Comparison of ENCODE assay signal across 19 cellular contexts in the genomic region with DNA sequence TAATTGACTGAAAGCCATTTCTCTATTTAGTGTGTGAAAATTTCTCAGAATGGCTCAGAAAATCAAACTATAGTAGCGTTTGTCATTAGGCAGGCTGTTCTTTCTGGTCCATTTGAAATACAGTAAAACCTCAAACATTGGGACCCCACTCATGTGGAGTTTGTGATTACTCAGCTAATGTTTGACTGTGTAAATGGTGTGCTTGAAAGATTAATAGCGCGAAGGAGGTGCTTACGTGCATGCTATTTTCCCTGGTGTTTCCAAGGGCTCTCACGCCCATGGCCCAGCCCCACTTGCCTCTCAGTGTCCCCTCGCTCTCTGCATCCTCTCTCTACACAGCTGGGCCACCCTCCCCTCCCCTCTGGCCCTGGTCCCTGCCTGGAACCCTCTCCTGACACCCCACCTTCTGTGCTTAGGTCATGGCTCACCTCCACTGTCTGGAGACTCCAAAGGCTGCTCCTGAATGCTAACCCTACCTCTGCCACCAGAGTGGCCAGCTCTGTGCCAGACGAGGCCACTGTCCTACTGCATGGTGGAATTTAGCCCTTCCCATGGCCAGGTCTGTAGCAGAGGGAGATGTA.
DNase-seq lines count a peak whose midpoint lies in the region; ATAC-seq lines count a peak whose summit lies in the region.
"Had no signal": no experiment of that assay in that cellular context is flagged by ENCODE, and none has a peak within 500 bp of the region (broad histone marks: within the 10 kb centered on the region; RNA-seq: fewer than 3 reads in every experiment).

No MANE protein-coding gene starts in this region.

- ATAC-seq in naive thymus-derived CD8-positive, alpha-beta T cell, result no peak

- intact Hi-C loops in activated CD4-positive, alpha-beta T cell treated with anti-CD3 and anti-CD28 coated beads, Interleukin-2, amount 10 ng/mL, durations not matched to agents 24 days and 14 days (cut with micrococcal nuclease), result no loop called here
- intact Hi-C loops in activated naive CD4-positive, alpha-beta T cell treated with anti-CD3 and anti-CD28 coated beads for 36 hours (cut with micrococcal nuclease), result no loop called here

- H3K36me3 Mint-ChIP-seq in activated CD4-positive, alpha-beta T cell treated with anti-CD3 and anti-CD28 coated beads, Interleukin-2, amount 10 ng/mL, durations not matched to agents 24 days and 14 days (ENCODE audit: low read depth), result peaks cover 71% of the 10 kb centered on the region
- peaks cover 35 to 74% (median 50%) of the 10 kb centered on the region in 3 donors for H3K36me3 Mint-ChIP-seq in naive thymus-derived CD8-positive, alpha-beta T cell
- peaks cover 51% of the 10 kb centered on the region for H3K36me3 Mint-ChIP-seq in activated naive CD4-positive, alpha-beta T cell treated with anti-CD3 and anti-CD28 coated beads for 36 hours (ENCODE audit: low read depth)

- DNase-seq in activated CD4-positive, alpha-beta T cell treated with anti-CD3 and anti-CD28 coated beads, Interleukin-2, amount 10 ng/mL, durations not matched to agents 24 days and 14 days, result peak; percentile 50
- no peak for DNase-seq in activated CD4-positive, alpha-beta T cell treated with anti-CD3 and anti-CD28 coated beads for 4 hours
- DNase-seq in NCI-H187 treated with DMSO at 0.1 percent for 48 hours (lab: John Stamatoyannopoulos, UW), result peak; percentile 49
- DNase-seq in NCI-H69 (lab: John Stamatoyannopoulos, UW), result peak; percentile 77
- no peak for DNase-seq in naive thymus-derived CD8-positive, alpha-beta T cell
- DNase-seq in activated naive CD4-positive, alpha-beta T cell treated with anti-CD3 and anti-CD28 coated beads for 36 hours, result no peak
- no peak for DNase-seq in activated effector memory CD4-positive, alpha-beta T cell treated with anti-CD3 and anti-CD28 coated beads, Interleukin-2, amount 50 U/mL, for 16 hours
- DNase-seq: Caco-2; CD4-positive, CD25-positive, alpha-beta regulatory T cell; DMS153; HCEC 1CT; Karpas-422; MG63; NCI-H1105 treated with DMSO at 0.1 percent for 48 hours; NCI-H1930; NCI-H2227 treated with DMSO at 0.1 percent for 48 hours; NCI-H774; PC-9 had no signal

- CTCF ChIA-PET in activated naive CD4-positive, alpha-beta T cell treated with anti-CD3 and anti-CD28 coated beads for 36 hours (lab: Charles Lee), result interaction anchor here (0.5 to 0.6 kb wide), 2 partner anchors 439 to 1029 kb away, joined by 3 to 4 read pairs; no protein-coding TSS in a partner anchor

- H3K4me3 Mint-ChIP-seq in activated CD4-positive, alpha-beta T cell treated with anti-CD3 and anti-CD28 coated beads, Interleukin-2, amount 10 ng/mL, durations not matched to agents 24 days and 14 days, result no peak overlapping the region
- no peak overlapping the region for H3K4me3 Mint-ChIP-seq in naive thymus-derived CD8-positive, alpha-beta T cell
- no peak overlapping the region for H3K4me3 Mint-ChIP-seq in activated naive CD4-positive, alpha-beta T cell treated with anti-CD3 and anti-CD28 coated beads for 36 hours
- H3K4me3 Mint-ChIP-seq: B cell had no signal

- H3K9me3 Mint-ChIP-seq in activated CD4-positive, alpha-beta T cell treated with anti-CD3 and anti-CD28 coated beads, Interleukin-2, amount 10 ng/mL, durations not matched to agents 24 days and 14 days, result peaks cover 22% of the 10 kb centered on the region
- peaks cover 0 to 13% (median 0%) of the 10 kb centered on the region in 9 donors for H3K9me3 Mint-ChIP-seq in naive thymus-derived CD8-positive, alpha-beta T cell
- no peaks in the 10 kb centered on the region for H3K9me3 Mint-ChIP-seq in activated naive CD4-positive, alpha-beta T cell treated with anti-CD3 and anti-CD28 coated beads for 36 hours

- H3K4me1 Mint-ChIP-seq in activated CD4-positive, alpha-beta T cell treated with anti-CD3 and anti-CD28 coated beads, Interleukin-2, amount 10 ng/mL, durations not matched to agents 24 days and 14 days, result peaks cover 61% of the 10 kb centered on the region
- peaks cover 34 to 70% (median 60%) of the 10 kb centered on the region in 4 donors for H3K4me1 Mint-ChIP-seq in naive thymus-derived CD8-positive, alpha-beta T cell
- peaks cover 38% of the 10 kb centered on the region for H3K4me1 Mint-ChIP-seq in activated naive CD4-positive, alpha-beta T cell treated with anti-CD3 and anti-CD28 coated beads for 36 hours (ENCODE audit: low read depth)

- H3K27me3 Mint-ChIP-seq in activated CD4-positive, alpha-beta T cell treated with anti-CD3 and anti-CD28 coated beads, Interleukin-2, amount 10 ng/mL, durations not matched to agents 24 days and 14 days, result no peaks in the 10 kb centered on the region
- no peaks in the 10 kb centered on the region for H3K27me3 Mint-ChIP-seq in naive thymus-derived CD8-positive, alpha-beta T cell
- no peaks in the 10 kb centered on the region for H3K27me3 Mint-ChIP-seq in activated naive CD4-positive, alpha-beta T cell treated with anti-CD3 and anti-CD28 coated beads for 36 hours (ENCODE audit: low read depth)
- H3K27me3 Mint-ChIP-seq: B cell; CD4-positive, CD25-positive, alpha-beta regulatory T cell had no signal

- POLR2A ChIA-PET in naive thymus-derived CD8-positive, alpha-beta T cell (lab: Charles Lee), result no interaction called here

- H3K27ac Mint-ChIP-seq in activated CD4-positive, alpha-beta T cell treated with anti-CD3 and anti-CD28 coated beads, Interleukin-2, amount 10 ng/mL, durations not matched to agents 24 days and 14 days, result no peak overlapping the region
- peak overlapping the region in 7 of 10 donors; percentile 11 to 89 (median 83) for H3K27ac Mint-ChIP-seq in naive thymus-derived CD8-positive, alpha-beta T cell
- H3K27ac Mint-ChIP-seq in activated naive CD4-positive, alpha-beta T cell treated with anti-CD3 and anti-CD28 coated beads for 36 hours, result no peak overlapping the region
- H3K27ac Mint-ChIP-seq: B cell had no signal

Comparison
In these comparisons a context has a peak if more than half of its experiments do, and no peak if none do; other contexts are left out.
1. DNase-seq: peak in activated CD4-positive, alpha-beta T cell treated with anti-CD3 and anti-CD28 coated beads, Interleukin-2, amount 10 ng/mL, durations not matched to agents 24 days and 14 days (single experiment), NCI-H187 treated with DMSO at 0.1 percent for 48 hours (single experiment) and NCI-H69 (single experiment); none in activated CD4-positive, alpha-beta T cell treated with anti-CD3 and anti-CD28 coated beads for 4 hours (0 of 2), naive thymus-derived CD8-positive, alpha-beta T cell (0 of 10), activated naive CD4-positive, alpha-beta T cell treated with anti-CD3 and anti-CD28 coated beads for 36 hours (single experiment) and activated effector memory CD4-positive, alpha-beta T cell treated with anti-CD3 and anti-CD28 coated beads, Interleukin-2, amount 50 U/mL, for 16 hours (single experiment).
2. H3K27ac Mint-ChIP-seq: peak in naive thymus-derived CD8-positive, alpha-beta T cell (7 of 10); none in activated CD4-positive, alpha-beta T cell treated with anti-CD3 and anti-CD28 coated beads, Interleukin-2, amount 10 ng/mL, durations not matched to agents 24 days and 14 days (single experiment) and activated naive CD4-positive, alpha-beta T cell treated with anti-CD3 and anti-CD28 coated beads for 36 hours (single experiment).